ENCODE assay signal across 1 cellular context in the genomic region with DNA sequence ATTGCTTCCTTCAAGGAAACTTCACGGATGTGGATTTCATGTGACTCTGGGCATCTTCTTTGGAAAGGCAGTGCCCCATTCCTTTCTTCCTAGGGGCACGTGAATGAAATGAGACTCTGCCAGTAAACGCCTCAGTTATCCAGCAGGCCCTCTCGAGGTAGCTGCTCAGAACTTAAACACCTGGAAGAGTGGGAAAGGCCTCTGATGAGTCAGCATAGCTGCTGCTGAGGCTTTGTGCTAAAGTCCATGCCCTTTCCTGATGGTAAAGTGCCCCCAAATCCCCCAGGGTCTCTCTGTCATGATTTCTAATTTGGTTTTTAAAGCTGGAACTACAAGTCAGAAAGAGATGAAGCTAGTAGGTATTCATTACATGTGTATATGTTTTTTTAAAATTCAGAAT.
TF ChIP-seq lines count a peak whose summit lies in the region.

No MANE protein-coding gene starts in this region.

TF ChIP-seq in SK-N-SH treated with all-trans-retinoic acid at 6 μM for 48 hours, 23 proteins besides CTCF, POLR2A, EP300 and RAD21 (continued from another document):
- TF ChIP-seq, protein P1, sequence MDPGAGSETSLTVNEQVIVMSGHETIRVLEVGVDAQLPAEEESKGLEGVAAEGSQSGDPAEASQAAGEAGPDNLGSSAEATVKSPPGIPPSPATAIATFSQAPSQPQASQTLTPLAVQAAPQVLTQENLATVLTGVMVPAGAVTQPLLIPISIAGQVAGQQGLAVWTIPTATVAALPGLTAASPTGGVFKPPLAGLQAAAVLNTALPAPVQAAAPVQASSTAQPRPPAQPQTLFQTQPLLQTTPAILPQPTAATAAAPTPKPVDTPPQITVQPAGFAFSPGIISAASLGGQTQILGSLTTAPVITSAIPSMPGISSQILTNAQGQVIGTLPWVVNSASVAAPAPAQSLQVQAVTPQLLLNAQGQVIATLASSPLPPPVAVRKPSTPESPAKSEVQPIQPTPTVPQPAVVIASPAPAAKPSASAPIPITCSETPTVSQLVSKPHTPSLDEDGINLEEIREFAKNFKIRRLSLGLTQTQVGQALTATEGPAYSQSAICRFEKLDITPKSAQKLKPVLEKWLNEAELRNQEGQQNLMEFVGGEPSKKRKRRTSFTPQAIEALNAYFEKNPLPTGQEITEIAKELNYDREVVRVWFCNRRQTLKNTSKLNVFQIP (CRISPR knock-in tag; IDR thresholded peaks at IDR 0.05; ENCODE audit: borderline replicate concordance, low read depth), result no peak
- TF ChIP-seq BACH2 (CRISPR knock-in tag; IDR thresholded peaks at IDR 0.05; ENCODE audit: borderline replicate concordance) (no peak), PPARA (CRISPR knock-in tag; IDR thresholded peaks at IDR 0.05; ENCODE audit: borderline replicate concordance) (no peak), ZNF565 (CRISPR knock-in tag; conservative IDR thresholded peaks at IDR 0.05; ENCODE audit: low read depth) (no peak), TSHZ2 (CRISPR knock-in tag; IDR thresholded peaks at IDR 0.05) (no peak), RARB (CRISPR knock-in tag; IDR thresholded peaks at IDR 0.05) (no peak), PATZ1 (CRISPR knock-in tag; IDR thresholded peaks at IDR 0.05; ENCODE audit: borderline replicate concordance) (no peak), OSR1 (CRISPR knock-in tag; IDR thresholded peaks at IDR 0.05) (no peak), ISL1 (CRISPR knock-in tag; IDR thresholded peaks at IDR 0.05) (no peak), CSDC2 (CRISPR knock-in tag; IDR thresholded peaks at IDR 0.05) (no peak)
- TF ChIP-seq, protein P2, sequence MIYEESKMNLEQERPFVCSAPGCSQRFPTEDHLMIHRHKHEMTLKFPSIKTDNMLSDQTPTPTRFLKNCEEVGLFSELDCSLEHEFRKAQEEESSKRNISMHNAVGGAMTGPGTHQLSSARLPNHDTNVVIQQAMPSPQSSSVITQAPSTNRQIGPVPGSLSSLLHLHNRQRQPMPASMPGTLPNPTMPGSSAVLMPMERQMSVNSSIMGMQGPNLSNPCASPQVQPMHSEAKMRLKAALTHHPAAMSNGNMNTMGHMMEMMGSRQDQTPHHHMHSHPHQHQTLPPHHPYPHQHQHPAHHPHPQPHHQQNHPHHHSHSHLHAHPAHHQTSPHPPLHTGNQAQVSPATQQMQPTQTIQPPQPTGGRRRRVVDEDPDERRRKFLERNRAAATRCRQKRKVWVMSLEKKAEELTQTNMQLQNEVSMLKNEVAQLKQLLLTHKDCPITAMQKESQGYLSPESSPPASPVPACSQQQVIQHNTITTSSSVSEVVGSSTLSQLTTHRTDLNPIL (CRISPR knock-in tag; IDR thresholded peaks at IDR 0.05; ENCODE audit: low read depth), result no peak
